ENCODE assay signal across 8 cellular contexts in the genomic region with DNA sequence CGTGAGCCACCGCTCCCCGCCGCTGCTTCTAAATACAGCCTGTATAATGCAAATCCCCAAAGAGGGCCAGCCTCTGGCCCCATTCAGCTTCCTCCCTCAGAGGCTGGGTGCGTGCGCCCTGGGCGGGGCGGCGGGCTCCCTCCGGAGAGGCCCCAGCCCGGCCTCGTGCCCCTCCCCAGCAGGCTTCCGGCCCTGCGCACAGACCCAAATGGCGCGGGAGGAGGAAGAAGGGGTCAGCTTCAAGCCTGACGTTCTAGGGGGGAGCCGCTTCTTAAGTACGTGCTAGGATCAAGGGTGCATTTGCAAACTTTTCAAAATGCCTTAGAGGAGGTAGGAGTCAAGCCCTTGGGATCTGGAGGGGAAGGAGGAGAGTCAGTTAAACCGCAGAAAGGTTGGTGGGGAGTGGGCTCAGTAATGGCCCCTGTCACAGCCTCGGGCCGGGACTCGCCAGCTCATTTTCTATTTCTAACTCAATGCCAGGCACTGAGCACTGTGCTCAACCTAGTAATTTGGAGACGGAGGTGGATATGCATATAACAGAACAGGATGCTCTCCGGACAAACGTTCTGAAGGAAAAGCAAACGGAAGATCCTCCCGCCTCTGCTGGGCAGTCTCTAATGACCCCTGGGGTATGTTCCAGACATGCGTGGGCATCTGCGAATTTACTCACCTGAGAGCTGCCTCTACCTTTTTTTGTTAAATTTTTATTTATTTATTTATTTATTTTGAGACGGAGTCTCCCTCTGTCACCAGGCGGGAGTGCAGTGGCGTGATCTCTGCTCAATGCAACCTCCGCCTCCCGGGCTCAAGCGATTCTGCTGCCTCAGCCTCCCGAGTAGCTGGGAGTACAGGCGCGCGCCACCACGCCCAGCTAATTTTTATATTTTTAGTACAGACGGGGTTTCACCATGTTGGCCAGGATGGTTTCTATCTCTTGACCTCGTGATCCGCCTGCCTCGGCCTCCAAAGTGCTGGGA. TPM values are rescaled to one million over a fixed set of nuclear protein-coding genes. Genes with fewer than 3 reads are reported as not detected.
DNase-seq lines count a peak whose midpoint lies in the region; ATAC-seq and TF ChIP-seq lines count a peak whose summit lies in the region.

No MANE protein-coding gene starts in this region.

- ATAC-seq in activated CD8-positive, alpha-beta T cell treated with anti-CD3 and anti-CD28 coated beads, Interleukin-2, amount 10 ng/mL, durations not matched to agents 7 days and 5 days, result peak; percentile 97

- H3K4me3 Mint-ChIP-seq in activated CD8-positive, alpha-beta T cell treated with anti-CD3 and anti-CD28 coated beads, Interleukin-2, amount 10 ng/mL, durations not matched to agents 7 days and 5 days, result peak overlapping the region; percentile 83

- POLR2A ChIA-PET in activated CD8-positive, alpha-beta T cell treated with anti-CD3 and anti-CD28 coated beads, Interleukin-2, amount 10 ng/mL, durations not matched to agents 7 days and 5 days (lab: Charles Lee), result interaction anchor here (0.6 to 3.7 kb wide), 8 partner anchors 9 to 963 kb away, joined by 3 to 31 read pairs (median 6); a partner anchor contains a TSS

- no peaks in the 10 kb centered on the region for H3K27me3 ChIP-seq in BLaER1
- no peaks in the 10 kb centered on the region for H3K27me3 ChIP-seq in HUES64 (ENCODE audit: insufficient read depth, low read length)
- H3K27me3 ChIP-seq in iPS-20b (ENCODE audit: insufficient read depth, low read length), result no peaks in the 10 kb centered on the region

- H3K4me1 ChIP-seq in BLaER1 (peaks cover 52% of the 10 kb centered on the region), HUES64 (ENCODE audit: insufficient read depth, low read length) (peaks cover 19% of the 10 kb centered on the region), iPS-20b (ENCODE audit: insufficient read depth, low read length) (peaks cover 28% of the 10 kb centered on the region)

- no peaks in the 10 kb centered on the region for H4K20me1 ChIP-seq in BLaER1

- CTCF ChIA-PET in activated CD8-positive, alpha-beta T cell treated with anti-CD3 and anti-CD28 coated beads, Interleukin-2, amount 10 ng/mL, durations not matched to agents 7 days and 5 days (lab: Charles Lee), result interaction anchor here (1.0 to 3.6 kb wide), 8 partner anchors 8 to 185 kb away, joined by 3 to 28 read pairs (median 4); a partner anchor contains a TSS

- H3K27me3 Mint-ChIP-seq in activated CD8-positive, alpha-beta T cell treated with anti-CD3 and anti-CD28 coated beads, Interleukin-2, amount 10 ng/mL, durations not matched to agents 7 days and 5 days (ENCODE audit: low read depth), result no peaks in the 10 kb centered on the region

- H3K27ac Mint-ChIP-seq in activated CD8-positive, alpha-beta T cell treated with anti-CD3 and anti-CD28 coated beads, Interleukin-2, amount 10 ng/mL, durations not matched to agents 7 days and 5 days, result peak overlapping the region; percentile 93

- peaks cover 43% of the 10 kb centered on the region for H3K4me1 Mint-ChIP-seq in activated CD8-positive, alpha-beta T cell treated with anti-CD3 and anti-CD28 coated beads, Interleukin-2, amount 10 ng/mL, durations not matched to agents 7 days and 5 days (ENCODE audit: low read depth)

- H3K4me3 ChIP-seq in BLaER1 (peak overlapping the region; percentile 65), HUES64 (ENCODE audit: low read length) (peak overlapping the region; percentile 38), iPS-20b (ENCODE audit: low read length) (peak overlapping the region; percentile 44)

- H3K4me2 ChIP-seq in BLaER1, result peak overlapping the region; percentile 90

- 50% methylated on average over 45 of the region's 45 CpGs for WGBS in HUES64

- peaks cover 15% of the 10 kb centered on the region for H3K36me3 Mint-ChIP-seq in activated CD8-positive, alpha-beta T cell treated with anti-CD3 and anti-CD28 coated beads, Interleukin-2, amount 10 ng/mL, durations not matched to agents 7 days and 5 days (ENCODE audit: low read depth)

- TF ChIP-seq CTCF in GM20000 (IDR thresholded peaks at IDR 0.05; ENCODE audit: extremely low read depth, missing control alignments), result no peak

- peak overlapping the region; percentile 90 for H3K27ac ChIP-seq in BLaER1
- H3K27ac ChIP-seq in HUES64 (ENCODE audit: low read depth, low read length), result peak overlapping the region; percentile 67; the same call in 1 of the 2 replicates
- H3K27ac ChIP-seq in iPS-20b (ENCODE audit: low read length), result no peak overlapping the region

- peak overlapping the region; percentile 82 for H3K9ac ChIP-seq in BLaER1
- H3K9ac ChIP-seq in HUES64 (ENCODE audit: low read depth, low read length), result no peak overlapping the region
- H3K9ac ChIP-seq in iPS-20b (ENCODE audit: low read depth, low read length), result peak overlapping the region; percentile 35; the same call in 1 of the 2 replicates

- H3K36me3 ChIP-seq in BLaER1 (no peaks in the 10 kb centered on the region), HUES64 (ENCODE audit: insufficient read depth, low read length) (no peaks in the 10 kb centered on the region), iPS-20b (ENCODE audit: insufficient read depth, low read depth, low read length) (no peaks in the 10 kb centered on the region)

- H3K9me3 ChIP-seq in BLaER1 (no peaks in the 10 kb centered on the region), HUES64 (ENCODE audit: insufficient read depth, low read depth, low read length) (no peaks in the 10 kb centered on the region), iPS-20b (ENCODE audit: insufficient read depth, low read depth, low read length) (no peaks in the 10 kb centered on the region)

- DNase-seq in GM20000 (ENCODE audit: low spot score) (peak; percentile 83), AG20443 (ENCODE audit: low spot score) (no peak), HK-2 (ENCODE audit: unreplicated experiment) (no peak)
- DNase-seq in activated CD8-positive, alpha-beta T cell treated with anti-CD3 and anti-CD28 coated beads, Interleukin-2, amount 10 ng/mL, durations not matched to agents 7 days and 5 days, result peak; percentile 81
- DNase-seq in stimulated activated CD4-positive, alpha-beta T cell treated with anti-CD3 and anti-CD28 coated beads, TNF-alpha, amount 100 ng/mL, for 1 hour (ENCODE audit: low read depth in 3 of 3, low spot score in 1 of 3), result peak in 2 of 3 donors; percentile 35 to 52

- H3K9me3 Mint-ChIP-seq in activated CD8-positive, alpha-beta T cell treated with anti-CD3 and anti-CD28 coated beads, Interleukin-2, amount 10 ng/mL, durations not matched to agents 7 days and 5 days (ENCODE audit: insufficient read depth), result no peaks in the 10 kb centered on the region

RNA-seq across cellular contexts. Expression of a gene that starts 32.3 kb away (rescaled TPM):
- polyA plus RNA-seq in HUES64 (2013, experiment 1 of 2), result not detected
- polyA plus RNA-seq in HUES64 (2013, experiment 2 of 2), result not detected
- 10 to 100 TPM in 1 of 2 experiments, 1 to 10 TPM in 1; 8.0 to 10.6 TPM for total RNA-seq in activated CD8-positive, alpha-beta T cell treated with anti-CD3 and anti-CD28 coated beads, Interleukin-2, amount 10 ng/mL, durations not matched to agents 7 days and 5 days

Comparison
In these comparisons a context has a peak if more than half of its experiments do, and no peak if none do; other contexts are left out.
1. DNase-seq: peak in GM20000 (single experiment), activated CD8-positive, alpha-beta T cell treated with anti-CD3 and anti-CD28 coated beads, Interleukin-2, amount 10 ng/mL, durations not matched to agents 7 days and 5 days (single experiment) and stimulated activated CD4-positive, alpha-beta T cell treated with anti-CD3 and anti-CD28 coated beads, TNF-alpha, amount 100 ng/mL, for 1 hour (2 of 3); none in AG20443 (single experiment) and HK-2 (single experiment).
2. Peak in every context shown above with its lines, with median percentiles within 50 percentile points of each other: H3K4me3 ChIP-seq.